Comparison of ENCODE assay signal across 13 cellular contexts in genomic region chr17:17748179-17748578, GRCh38.
DNase-seq lines count a peak whose midpoint lies in the region; ATAC-seq and TF ChIP-seq lines count a peak whose summit lies in the region.
"Had no signal": no experiment of that assay in that cellular context is flagged by ENCODE, and none has a peak within 500 bp of the region (broad histone marks: within the 10 kb centered on the region; RNA-seq: fewer than 3 reads in every experiment).

No MANE protein-coding gene starts in this region.

- in situ Hi-C loops in KBM-7 (cut with MboI; ENCODE audit: low pct_unique_long_range_greater_than_20kb, low sequenced_read_pairs), result no loop called here

- H3K27me3 Mint-ChIP-seq in activated CD4-positive, alpha-beta T cell treated with anti-CD3 and anti-CD28 coated beads for 36 hours, result no peaks in the 10 kb centered on the region
- peaks cover 15% of the 10 kb centered on the region for H3K27me3 Mint-ChIP-seq in endothelial cell (ENCODE audit: unreplicated experiment)

- TF ChIP-seq CTCF in OCI-LY7 (conservative IDR thresholded peaks at IDR 0.05; ENCODE audit: low read length) (peak; percentile 62), endothelial cell (IDR thresholded peaks at IDR 0.05; ENCODE audit: unreplicated experiment) (no peak)

- intact Hi-C loops in activated CD4-positive, alpha-beta T cell treated with anti-CD3 and anti-CD28 coated beads for 36 hours (cut with DNase I, micrococcal nuclease), result no loop called here
- intact Hi-C loops in OCI-LY7 (cut with micrococcal nuclease; ENCODE audit: unreplicated experiment), result no loop called here

- H3K36me3 Mint-ChIP-seq in activated CD4-positive, alpha-beta T cell treated with anti-CD3 and anti-CD28 coated beads for 36 hours (ENCODE audit: low read depth), result no peaks in the 10 kb centered on the region
- peaks cover 6% of the 10 kb centered on the region for H3K36me3 Mint-ChIP-seq in endothelial cell (ENCODE audit: low read depth, unreplicated experiment)

- POLR2A ChIA-PET in activated CD4-positive, alpha-beta T cell treated with anti-CD3 and anti-CD28 coated beads for 36 hours (lab: Charles Lee), result no interaction called here
- POLR2A ChIA-PET in OCI-LY7 (lab: Charles Lee), result no interaction called here

- no peaks in the 10 kb centered on the region for H3K9me3 ChIP-seq in OCI-LY7 (ENCODE audit: low read length)
- H3K9me3 ChIP-seq: stomach had no signal

- no peak overlapping the region for H3K4me2 ChIP-seq in OCI-LY7 (ENCODE audit: low read length)

- H3K4me1 Mint-ChIP-seq in activated CD4-positive, alpha-beta T cell treated with anti-CD3 and anti-CD28 coated beads for 36 hours, result peaks cover 44% of the 10 kb centered on the region
- H3K4me1 Mint-ChIP-seq in endothelial cell (ENCODE audit: unreplicated experiment), result peaks cover 40% of the 10 kb centered on the region

- peak overlapping the region; percentile 39 for H3K27ac Mint-ChIP-seq in activated CD4-positive, alpha-beta T cell treated with anti-CD3 and anti-CD28 coated beads for 36 hours
- H3K27ac Mint-ChIP-seq in endothelial cell (ENCODE audit: unreplicated experiment), result peak overlapping the region; percentile 32

- no TSS peak for BruUV-seq in OCI-LY7 (replicated peaks; lab: Mats Ljungman, UMichigan)

- H4K20me1 ChIP-seq in OCI-LY7 (ENCODE audit: insufficient read depth, low read length), result no peaks in the 10 kb centered on the region

- no peaks in the 10 kb centered on the region for H3K9me2 ChIP-seq in OCI-LY7 (ENCODE audit: insufficient read depth, low read length)

- H3K4me3 Mint-ChIP-seq in activated CD4-positive, alpha-beta T cell treated with anti-CD3 and anti-CD28 coated beads for 36 hours, result no peak overlapping the region
- no peak overlapping the region for H3K4me3 Mint-ChIP-seq in endothelial cell (ENCODE audit: unreplicated experiment)

- CTCF ChIA-PET in activated CD4-positive, alpha-beta T cell treated with anti-CD3 and anti-CD28 coated beads for 36 hours (lab: Charles Lee), result interaction anchor here (0.7 to 0.8 kb wide), 2 partner anchors 43 to 213 kb away, joined by 3 read pairs; no protein-coding TSS in a partner anchor
- CTCF ChIA-PET in OCI-LY7 (lab: Charles Lee; ENCODE audit: unreplicated experiment), result no interaction called here

- no peak for ATAC-seq in activated CD4-positive, alpha-beta T cell treated with anti-CD3 and anti-CD28 coated beads for 36 hours
- ATAC-seq: left colon, Right ventricle myocardium inferior had no signal

- H3K27ac ChIP-seq in OCI-LY7 (ENCODE audit: low read depth, low read length, poor library complexity, severe bottlenecking), result no peak overlapping the region
- peak overlapping the region; percentile 87 for H3K27ac ChIP-seq in substantia nigra (ENCODE audit: low read depth, low read length, poor library complexity, severe bottlenecking)

- H3K36me3 ChIP-seq in OCI-LY7 (ENCODE audit: insufficient read depth, low read length), result no peaks in the 10 kb centered on the region; the same call in 1 of the 2 replicates

- H2AFZ ChIP-seq in OCI-LY7 (ENCODE audit: low read length), result no peak overlapping the region

- no peaks in the 10 kb centered on the region for H3K9me3 Mint-ChIP-seq in activated CD4-positive, alpha-beta T cell treated with anti-CD3 and anti-CD28 coated beads for 36 hours (ENCODE audit: low read depth)
- H3K9me3 Mint-ChIP-seq in endothelial cell (ENCODE audit: unreplicated experiment), result no peaks in the 10 kb centered on the region

- DNase-seq in activated CD4-positive, alpha-beta T cell treated with anti-CD3 and anti-CD28 coated beads for 36 hours, result no peak
- DNase-seq in activated CD4-positive, alpha-beta T cell treated with anti-CD3 and anti-CD28 coated beads, Interleukin-2, amount 50 U/mL, for 48 hours, result no peak
- DNase-seq in OCI-LY7 (ENCODE audit: low spot score) (no peak), endothelial cell (ENCODE audit: low spot score) (no peak), substantia nigra (lab: John Stamatoyannopoulos, UW) (no peak), KBM-7 (no peak), activated gamma-delta T cell (lab: John Stamatoyannopoulos, UW) (no peak), NCI-H1436 treated with DMSO at 0.1 percent for 48 hours (lab: John Stamatoyannopoulos, UW) (no peak)
- DNase-seq: activated T-cell treated with anti-CD3 and anti-CD28 coated beads, Interleukin-2, amount 50 U/mL, for 1 hour; left colon; stimulated activated CD4-positive, alpha-beta T cell treated with anti-CD3 and anti-CD28 coated beads, Interleukin-2, amount 100 ng/mL, for 24 hours; stomach had no signal

- no peak overlapping the region for H3K4me3 ChIP-seq in OCI-LY7 (ENCODE audit: low read depth, low read length, poor library complexity, severe bottlenecking)
- H3K4me3 ChIP-seq: stomach had no signal

- H3K4me1 ChIP-seq in OCI-LY7 (ENCODE audit: insufficient read depth, low read length, poor library complexity, severe bottlenecking), result peaks cover 59% of the 10 kb centered on the region

- H3K79me2 ChIP-seq in OCI-LY7 (ENCODE audit: insufficient read depth, low read depth, low read length), result peaks cover 7% of the 10 kb centered on the region
